ENCODE assay signal across 16 cellular contexts in genomic region chr10:125967533-125967932, GRCh38.
A peak's percentile ranks its signal among the peaks of the same experiment; 100 is the strongest.
DNase-seq lines count a peak whose midpoint lies in the region; TF ChIP-seq lines count a peak whose summit lies in the region.
"Had no signal": no experiment of that assay in that cellular context is flagged by ENCODE, and none has a peak within 500 bp of the region (broad histone marks: within the 10 kb centered on the region; RNA-seq: fewer than 3 reads in every experiment).

No MANE protein-coding gene starts in this region.

- WGBS in smooth muscle cell (ENCODE audit: low lambda C conversion rate), result 91% methylated on average over 1 of the region's 1 CpG

- H3K4me2 ChIP-seq in smooth muscle cell, result no peak overlapping the region
- H3K4me2 ChIP-seq: GM23338 had no signal

- no peaks in the 10 kb centered on the region for H3F3A ChIP-seq in smooth muscle cell (ENCODE audit: low read depth)

- peak; percentile 33 for DNase-seq in MCF 10A (ENCODE audit: unreplicated experiment)
- DNase-seq in breast epithelium (ENCODE audit: low spot score in 2 of 2), result no peak
- DNase-seq in epithelial cell of esophagus (ENCODE audit: low read depth), result peak; percentile 61
- DNase-seq in smooth muscle cell (lab: John Stamatoyannopoulos, UW; ENCODE audit: unreplicated experiment), result no peak
- DNase-seq in right atrium auricular region (ENCODE audit: low spot score), result no peak
- DNase-seq in posterior cingulate gyrus, result no peak
- DNase-seq: 8988T; C1 segment of cervical spinal cord; Calu3; CD4-positive, alpha-beta memory T cell; COR-L47; DMS53; DMS79 treated with DMSO at 0.1 percent for 48 hours; GF-D8; H9 had no signal

- H3K27me3 ChIP-seq in breast epithelium (no peaks in the 10 kb centered on the region), smooth muscle cell (ENCODE audit: low read depth) (no peaks in the 10 kb centered on the region), right atrium auricular region (no peaks in the 10 kb centered on the region)

- TF ChIP-seq POLR2A in breast epithelium (IDR thresholded peaks at IDR 0.05), result no peak

- no peaks in the 10 kb centered on the region for H3K27me3 Mint-ChIP-seq in MCF 10A (ENCODE audit: insufficient read depth, unreplicated experiment)

- no peaks in the 10 kb centered on the region for H3K9me3 Mint-ChIP-seq in MCF 10A (ENCODE audit: unreplicated experiment)

- CTCF ChIA-PET in MCF 10A (lab: Yijun Ruan, JAX), result interaction anchor here (0.6 to 1.7 kb wide), 5 partner anchors 10 to 1398 kb away, joined by 3 to 7 read pairs (median 3); no protein-coding TSS in a partner anchor

- H3K27ac ChIP-seq in breast epithelium, result no peak overlapping the region
- no peak overlapping the region for H3K27ac ChIP-seq in smooth muscle cell (ENCODE audit: low read depth)
- H3K27ac ChIP-seq in right atrium auricular region, result no peak overlapping the region

- H3K4me1 Mint-ChIP-seq in MCF 10A (ENCODE audit: insufficient read depth, unreplicated experiment), result peaks cover 5% of the 10 kb centered on the region
- H3K4me1 Mint-ChIP-seq: CD4-positive, alpha-beta memory T cell; GM23338; H9 had no signal

- peak overlapping the region; percentile 37 for H2AFZ ChIP-seq in smooth muscle cell (ENCODE audit: low read depth)
- H2AFZ ChIP-seq: GM23338 had no signal

- no peak overlapping the region for H3K27ac Mint-ChIP-seq in MCF 10A (ENCODE audit: low read depth, unreplicated experiment)
- H3K27ac Mint-ChIP-seq: CD4-positive, alpha-beta memory T cell; GM23338; H9 had no signal

- no peak overlapping the region for H3K9ac ChIP-seq in smooth muscle cell (ENCODE audit: low read depth)

- H3K36me3 Mint-ChIP-seq in MCF 10A (ENCODE audit: insufficient read depth, unreplicated experiment), result no peaks in the 10 kb centered on the region
- H3K36me3 Mint-ChIP-seq: CD4-positive, alpha-beta memory T cell had no signal

- peaks cover 0 to 5% of the 10 kb centered on the region in 2 donors for H3K9me3 ChIP-seq in breast epithelium
- H3K9me3 ChIP-seq in smooth muscle cell (replicated peaks; ENCODE audit: low read depth), result no peaks in the 10 kb centered on the region
- peaks cover 0 to 1% of the 10 kb centered on the region in 2 donors for H3K9me3 ChIP-seq in right atrium auricular region

- H3K4me3 ChIP-seq in breast epithelium (no peak overlapping the region), epithelial cell of esophagus (ENCODE audit: low read length) (no peak overlapping the region), smooth muscle cell (no peak overlapping the region), right atrium auricular region (no peak overlapping the region)
- H3K4me3 ChIP-seq: GM23338 had no signal

- H3K79me2 ChIP-seq in smooth muscle cell (ENCODE audit: low read depth), result no peaks in the 10 kb centered on the region

- POLR2A ChIA-PET in MCF 10A (lab: Yijun Ruan, JAX), result interaction anchor here (0.7 to 1.2 kb wide), 3 partner anchors 23 to 493 kb away, joined by 3 to 4 read pairs (median 4); no protein-coding TSS in a partner anchor

- H3K36me3 ChIP-seq in breast epithelium (no peaks in the 10 kb centered on the region), smooth muscle cell (ENCODE audit: low read depth) (no peaks in the 10 kb centered on the region), right atrium auricular region (no peaks in the 10 kb centered on the region)

- H4K20me1 ChIP-seq in smooth muscle cell (ENCODE audit: low read depth), result no peaks in the 10 kb centered on the region

- TF ChIP-seq CTCF in MCF 10A (IDR thresholded peaks at IDR 0.05; ENCODE audit: unreplicated experiment), result no peak
- TF ChIP-seq CTCF in breast epithelium (IDR thresholded peaks at IDR 0.05), result no peak
- no peak for TF ChIP-seq CTCF in epithelial cell of esophagus (IDR thresholded peaks at IDR 0.05; ENCODE audit: insufficient read depth, low read depth, low read length, missing control alignments)
- TF ChIP-seq CTCF in smooth muscle cell (IDR thresholded peaks at IDR 0.05; ENCODE audit: borderline replicate concordance, insufficient read depth, poor library complexity, severe bottlenecking), result no peak
- TF ChIP-seq CTCF in right atrium auricular region (IDR thresholded peaks at IDR 0.05), result no peak

- H3K4me1 ChIP-seq in breast epithelium (no peaks in the 10 kb centered on the region), smooth muscle cell (ENCODE audit: low read depth) (no peaks in the 10 kb centered on the region), right atrium auricular region (no peaks in the 10 kb centered on the region)

- H3K4me3 Mint-ChIP-seq in MCF 10A (ENCODE audit: unreplicated experiment), result no peak overlapping the region
- H3K4me3 Mint-ChIP-seq: CD4-positive, alpha-beta memory T cell; GM23338; H9 had no signal

- intact Hi-C loops in MCF 10A (cut with micrococcal nuclease) (no loop called here), breast epithelium (cut with DNase I; ENCODE audit: low total_unique reads) (no loop called here), posterior cingulate gyrus (cut with DNase I) (no loop called here)

- no TSS peak for BruUV-seq in MCF 10A (replicated peaks; lab: Mats Ljungman, UMichigan)

Comparison
In these comparisons a context has a peak if more than half of its experiments do, and no peak if none do; other contexts are left out.
1. DNase-seq: peak in MCF 10A (single experiment) and epithelial cell of esophagus (single experiment); none in breast epithelium (0 of 2), smooth muscle cell (single experiment), right atrium auricular region (single experiment) and posterior cingulate gyrus (0 of 10).